In the genomic region with DNA sequence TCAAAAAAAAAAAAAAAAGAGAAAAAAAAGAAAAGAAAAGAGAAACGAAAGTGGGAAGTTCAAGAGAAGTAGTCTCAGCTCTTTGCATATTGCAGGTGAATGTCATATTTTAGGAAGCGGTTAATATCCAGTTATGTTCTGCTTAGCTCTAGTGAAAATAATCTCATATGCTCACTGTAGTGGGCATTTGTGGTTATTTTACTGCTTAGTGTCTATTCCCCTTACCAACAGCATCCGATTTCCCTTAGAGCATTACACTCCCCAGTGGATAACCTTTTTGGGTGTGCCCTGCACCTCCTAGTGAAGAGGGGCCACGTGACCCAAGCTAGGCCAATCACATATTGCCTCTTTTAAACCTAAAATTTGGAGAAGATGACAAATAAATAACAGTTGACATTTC, we compare ENCODE assay signal across 13 cellular contexts.
A peak's percentile ranks its signal among the peaks of the same experiment; 100 is the strongest.
DNase-seq lines count a peak whose midpoint lies in the region; ATAC-seq, FAIRE-seq and TF ChIP-seq lines count a peak whose summit lies in the region.
"Had no signal": no experiment of that assay in that cellular context is flagged by ENCODE, and none has a peak within 500 bp of the region (broad histone marks: within the 10 kb centered on the region; RNA-seq: fewer than 3 reads in every experiment).

No MANE protein-coding gene starts in this region.

- no peak for TF ChIP-seq RAD21 in HepG2 (CRISPR knock-in tag; IDR thresholded peaks at IDR 0.05)

- no peak overlapping the region for H2AFZ ChIP-seq in HepG2 (ENCODE audit: low read length)

- BruUV-seq in HepG2 (replicated peaks; lab: Mats Ljungman, UMichigan), result no TSS peak

- H3K9me3 ChIP-seq in HepG2 (ENCODE audit: low read length) (0 out of 2 replicates have a peak, but pooled peaks cover 10% of the 10 kb centered on the region), thyroid gland (no peaks in the 10 kb centered on the region)
- H3K9me3 ChIP-seq: thoracic aorta had no signal

- TF ChIP-seq POLR2A in HepG2 (IDR thresholded peaks at IDR 0.05; ENCODE audit: insufficient read depth in 1 of 2, low read depth in 2 of 2, low read length in 2 of 2) (no peak), thyroid gland (IDR thresholded peaks at IDR 0.05) (no peak)

- no peak for TF ChIP-seq CTCF in GM06990 (IDR thresholded peaks at IDR 0.05; ENCODE audit: insufficient read depth, low read length, poor library complexity, severe bottlenecking)
- TF ChIP-seq CTCF in HepG2 (CRISPR knock-in tag; IDR thresholded peaks at IDR 0.05), result no peak
- TF ChIP-seq CTCF in thyroid gland (IDR thresholded peaks at IDR 0.05), result no peak

- peak; percentile 80 for ATAC-seq in GM19397 (IDR thresholded peaks at IDR 0.05; ENCODE audit: unreplicated experiment)
- ATAC-seq in HG02884 (IDR thresholded peaks at IDR 0.05; ENCODE audit: unreplicated experiment), result peak; percentile 91
- no peak for ATAC-seq in T-cell (replicated peaks in 1 of 4)
- ATAC-seq in HepG2, result no peak

- peak overlapping the region; percentile 0 to 63 (median 43) for H3K4me3 Mint-ChIP-seq in IgD-negative memory B cell
- H3K4me3 Mint-ChIP-seq in T-cell, result no peak overlapping the region

- in situ Hi-C loops in HepG2 (cut with HindIII; ENCODE audit: extremely low pct_ligation_motif_present, low pct_unique_long_range_greater_than_20kb), result no loop called here

- intact Hi-C loops in HepG2 (cut with micrococcal nuclease; ENCODE audit: unreplicated experiment) (no loop called here), thyroid gland (cut with DNase I) (no loop called here)

- H3K4me3 ChIP-seq in GM06990 (replicated peaks; ENCODE audit: low read depth, low read length), result no peak overlapping the region
- H3K4me3 ChIP-seq in HepG2 (replicated peaks in 1 of 3; ENCODE audit: insufficient read depth in 1 of 3, low read depth in 2 of 3, low read length in 3 of 3), result no peak overlapping the region
- H3K4me3 ChIP-seq in thyroid gland (replicated peaks in 1 of 3), result no peak overlapping the region
- H3K4me3 ChIP-seq: thoracic aorta had no signal

- H3K36me3 Mint-ChIP-seq in IgD-negative memory B cell (peaks cover 8% of the 10 kb centered on the region), T-cell (no peaks in the 10 kb centered on the region)

- 27% methylated on average over 4 of the region's 4 CpGs for WGBS in HepG2 (ENCODE audit: low lambda C conversion rate)
- WGBS in thyroid gland, 2 donors, result 85 to 90% methylated on average over 4 of the region's 4 CpGs

- H3K79me2 ChIP-seq in HepG2 (ENCODE audit: insufficient read depth, low read length), result no peaks in the 10 kb centered on the region

- no peaks in the 10 kb centered on the region for H3K4me1 ChIP-seq in HepG2 (ENCODE audit: insufficient read depth, low read length)
- H3K4me1 ChIP-seq in thyroid gland, result no peaks in the 10 kb centered on the region

- H3K4me1 Mint-ChIP-seq in IgD-negative memory B cell (peaks cover 27 to 48% (median 32%) of the 10 kb centered on the region in 3 donors), T-cell (peaks cover 0 to 1% (median 0%) of the 10 kb centered on the region in 3 donors)

- H3K27ac ChIP-seq in HepG2 (ENCODE audit: extremely low read length, insufficient read depth, low read length) (no peak overlapping the region), thyroid gland (no peak overlapping the region)
- H3K27ac ChIP-seq: neutrophil, thoracic aorta had no signal

- no peak for FAIRE-seq in HepG2 (lab: Jason Lieb, UNC)
- FAIRE-seq: A204.1, kidney had no signal

- H3K27me3 ChIP-seq in GM06990 (replicated peaks; ENCODE audit: control insufficient read depth, insufficient read depth, low read length), result no peaks in the 10 kb centered on the region
- no peaks in the 10 kb centered on the region for H3K27me3 ChIP-seq in HepG2 (ENCODE audit: control insufficient read depth in 1 of 2, insufficient read depth in 2 of 2, low read length in 2 of 2)
- no peaks in the 10 kb centered on the region for H3K27me3 ChIP-seq in thyroid gland
- H3K27me3 ChIP-seq: neutrophil had no signal

- DNase-seq in GM06990 (ENCODE audit: extremely low read depth, insufficient read length), result peak; percentile 66
- DNase-seq in stimulated activated CD4-positive, alpha-beta T cell treated with anti-CD3 and anti-CD28 coated beads, Interleukin-4, amount 100 ng/mL, for 1 hour, result no peak
- no peak for DNase-seq in T-cell
- DNase-seq in HepG2 (ENCODE audit: low spot score), result no peak
- DNase-seq in thyroid gland, result no peak
- DNase-seq: kidney; stimulated activated CD4-positive, alpha-beta T cell treated with anti-CD3 and anti-CD28 coated beads, Interleukin-4, amount 100 ng/mL, for 4 hours had no signal

- H3K9me3 Mint-ChIP-seq in IgD-negative memory B cell (peaks cover 0 to 6% (median 5%) of the 10 kb centered on the region in 3 donors), T-cell (peaks cover 2 to 7% (median 4%) of the 10 kb centered on the region in 3 donors)

- TF ChIP-seq EP300 in HepG2 (IDR thresholded peaks at IDR 0.05; ENCODE audit: low read depth in 2 of 2, low read length in 2 of 2) (no peak), HepG2 (CRISPR knock-in tag; IDR thresholded peaks at IDR 0.05; ENCODE audit: borderline replicate concordance) (no peak)

- CTCF ChIA-PET in T-cell (lab: Charles Lee) (no interaction called here), HepG2 (lab: Yijun Ruan, JAX; ENCODE audit: low intra/inter-chr PET ratio, low total read pairs) (no interaction called here)

- H3K27ac Mint-ChIP-seq in IgD-negative memory B cell (peak overlapping the region; percentile 11 to 90 (median 28)), T-cell (no peak overlapping the region)

- H4K20me1 ChIP-seq in HepG2 (ENCODE audit: insufficient read depth, low read length), result no peaks in the 10 kb centered on the region

- no peak overlapping the region for H3K9ac ChIP-seq in HepG2 (ENCODE audit: insufficient read depth, low read depth, low read length)

- H3K36me3 ChIP-seq in GM06990 (ENCODE audit: control insufficient read depth, insufficient read depth, low read length), result no peaks in the 10 kb centered on the region
- H3K36me3 ChIP-seq in HepG2 (replicated peaks in 1 of 2; ENCODE audit: control insufficient read depth in 1 of 2, insufficient read depth in 2 of 2, low read length in 2 of 2), result no peaks in the 10 kb centered on the region
- H3K36me3 ChIP-seq in thyroid gland, result no peaks in the 10 kb centered on the region
- H3K36me3 ChIP-seq: neutrophil, thoracic aorta had no signal

- POLR2A ChIA-PET in T-cell (lab: Charles Lee), result interaction anchor here in 1 of 2 donors (0.7 kb wide), 1 partner anchor 13 kb away, joined by 7 read pairs; no protein-coding TSS in a partner anchor
- POLR2A ChIA-PET in HepG2 (lab: Yijun Ruan, JAX), result no interaction called here

- H3K27me3 Mint-ChIP-seq in IgD-negative memory B cell (peaks cover 1% of the 10 kb centered on the region), T-cell (peaks cover 18 to 26% of the 10 kb centered on the region in 2 donors)

- H3K4me2 ChIP-seq in HepG2 (ENCODE audit: low read depth, low read length), result no peak overlapping the region

TF ChIP-seq in HepG2, 621 proteins besides CTCF, POLR2A, EP300 and RAD21:
- TF ChIP-seq REPIN1 (CRISPR knock-in tag; IDR thresholded peaks at IDR 0.05; ENCODE audit: borderline replicate concordance, low read depth), result no peak
- no peak for TF ChIP-seq SOX6 (IDR thresholded peaks at IDR 0.05)
- no peak for TF ChIP-seq SOX6 (CRISPR knock-in tag; IDR thresholded peaks at IDR 0.05)
- TF ChIP-seq TSC22D2 (CRISPR knock-in tag; IDR thresholded peaks at IDR 0.05; ENCODE audit: borderline replicate concordance), result no peak
- TF ChIP-seq, protein P1, sequence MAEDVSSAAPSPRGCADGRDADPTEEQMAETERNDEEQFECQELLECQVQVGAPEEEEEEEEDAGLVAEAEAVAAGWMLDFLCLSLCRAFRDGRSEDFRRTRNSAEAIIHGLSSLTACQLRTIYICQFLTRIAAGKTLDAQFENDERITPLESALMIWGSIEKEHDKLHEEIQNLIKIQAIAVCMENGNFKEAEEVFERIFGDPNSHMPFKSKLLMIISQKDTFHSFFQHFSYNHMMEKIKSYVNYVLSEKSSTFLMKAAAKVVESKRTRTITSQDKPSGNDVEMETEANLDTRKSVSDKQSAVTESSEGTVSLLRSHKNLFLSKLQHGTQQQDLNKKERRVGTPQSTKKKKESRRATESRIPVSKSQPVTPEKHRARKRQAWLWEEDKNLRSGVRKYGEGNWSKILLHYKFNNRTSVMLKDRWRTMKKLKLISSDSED (CRISPR knock-in tag; IDR thresholded peaks at IDR 0.05), result no peak
- no peak for TF ChIP-seq ZNF451 (CRISPR knock-in tag; IDR thresholded peaks at IDR 0.05)
- TF ChIP-seq ZNF263 (CRISPR knock-in tag; IDR thresholded peaks at IDR 0.05), result no peak
- no peak for TF ChIP-seq JUNB (CRISPR knock-in tag; IDR thresholded peaks at IDR 0.05; ENCODE audit: borderline replicate concordance)
- TF ChIP-seq GABPB1 (CRISPR knock-in tag; IDR thresholded peaks at IDR 0.05), result no peak
- TF ChIP-seq, protein P2, sequence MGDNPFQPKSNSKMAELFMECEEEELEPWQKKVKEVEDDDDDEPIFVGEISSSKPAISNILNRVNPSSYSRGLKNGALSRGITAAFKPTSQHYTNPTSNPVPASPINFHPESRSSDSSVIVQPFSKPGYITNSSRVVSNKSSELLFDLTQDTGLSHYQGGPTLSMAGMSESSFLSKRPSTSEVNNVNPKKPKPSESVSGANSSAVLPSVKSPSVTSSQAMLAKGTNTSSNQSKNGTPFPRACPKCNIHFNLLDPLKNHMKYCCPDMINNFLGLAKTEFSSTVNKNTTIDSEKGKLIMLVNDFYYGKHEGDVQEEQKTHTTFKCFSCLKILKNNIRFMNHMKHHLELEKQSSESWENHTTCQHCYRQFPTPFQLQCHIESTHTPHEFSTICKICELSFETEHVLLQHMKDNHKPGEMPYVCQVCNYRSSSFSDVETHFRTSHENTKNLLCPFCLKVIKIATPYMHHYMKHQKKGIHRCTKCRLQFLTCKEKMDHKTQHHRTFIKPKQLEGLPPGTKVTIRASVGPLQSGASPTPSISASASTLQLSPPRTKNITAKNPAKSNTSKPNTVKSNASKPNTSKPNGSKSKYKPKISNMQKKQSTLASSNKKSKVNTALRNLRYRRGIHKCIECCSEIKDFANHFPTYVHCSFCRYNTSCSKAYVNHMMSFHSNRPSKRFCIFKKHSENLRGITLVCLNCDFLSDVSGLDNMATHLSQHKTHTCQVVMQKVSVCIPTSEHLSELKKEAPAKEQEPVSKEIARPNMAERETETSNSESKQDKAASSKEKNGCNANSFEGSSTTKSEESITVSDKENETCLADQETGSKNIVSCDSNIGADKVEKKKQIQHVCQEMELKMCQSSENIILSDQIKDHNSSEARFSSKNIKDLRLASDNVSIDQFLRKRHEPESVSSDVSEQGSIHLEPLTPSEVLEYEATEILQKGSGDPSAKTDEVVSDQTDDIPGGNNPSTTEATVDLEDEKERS (CRISPR knock-in tag; IDR thresholded peaks at IDR 0.05), result no peak
- TF ChIP-seq ZNF841 (CRISPR knock-in tag; IDR thresholded peaks at IDR 0.05; ENCODE audit: borderline replicate concordance), result no peak

Comparison
In these comparisons a context has a peak if more than half of its experiments do, and no peak if none do; other contexts are left out.
1. ATAC-seq: peak in GM19397 (single experiment) and HG02884 (single experiment); none in T-cell (0 of 4) and HepG2 (single experiment).
2. H3K27ac Mint-ChIP-seq: peak in IgD-negative memory B cell (3 of 3); none in T-cell (0 of 2).
3. H3K4me3 Mint-ChIP-seq: peak in IgD-negative memory B cell (4 of 4); none in T-cell (0 of 3).